ENCODE assay signal across 21 cellular contexts in the genomic region with DNA sequence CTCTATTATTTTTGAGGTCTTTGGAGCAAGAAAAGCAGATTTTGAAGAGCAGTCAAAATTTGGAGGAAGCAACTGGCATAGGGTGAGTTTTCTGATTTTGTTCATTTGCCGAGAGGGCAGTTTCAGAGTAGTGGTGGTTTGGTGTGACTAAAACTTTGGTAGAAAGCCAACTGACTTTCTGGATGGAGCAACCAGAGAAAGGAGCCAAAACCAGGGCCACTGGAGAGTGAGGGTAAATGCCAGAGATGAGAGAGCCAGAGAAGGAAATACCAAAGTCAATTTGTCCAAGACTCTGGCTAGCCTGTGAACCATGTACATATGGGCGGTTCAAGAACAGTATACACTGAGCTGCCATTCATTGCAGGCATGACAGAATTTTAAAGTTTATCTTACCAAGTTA. TPM values are rescaled to one million over a fixed set of nuclear protein-coding genes. Genes with fewer than 3 reads are reported as not detected.
DNase-seq lines count a peak whose midpoint lies in the region; ATAC-seq and TF ChIP-seq lines count a peak whose summit lies in the region.
"Had no signal": no experiment of that assay in that cellular context is flagged by ENCODE, and none has a peak within 500 bp of the region (broad histone marks: within the 10 kb centered on the region; RNA-seq: fewer than 3 reads in every experiment).

No MANE protein-coding gene starts in this region.

- H3K27ac Mint-ChIP-seq in progenitor cell of endocrine pancreas = no peak overlapping the region
- no peak overlapping the region for H3K27ac Mint-ChIP-seq in activated T-cell treated with anti-CD3 and anti-CD28 coated beads, Interleukin-2, amount 50 U/mL, for 24 hours
- H3K27ac Mint-ChIP-seq: activated CD4-positive, alpha-beta memory T cell treated with anti-CD3 and anti-CD28 coated beads, Interleukin-2, amount 10 ng/mL, durations not matched to agents 7 days and 5 days had no signal

- H3K9me3 Mint-ChIP-seq in progenitor cell of endocrine pancreas (ENCODE audit: low read depth) = peaks cover 11% of the 10 kb centered on the region
- peaks cover 7% of the 10 kb centered on the region for H3K9me3 Mint-ChIP-seq in activated T-cell treated with anti-CD3 and anti-CD28 coated beads, Interleukin-2, amount 50 U/mL, for 24 hours

- ATAC-seq in thoracic aorta (ENCODE audit: insufficient number of reproducible peaks, low FRiP score, low read depth) (peak; percentile 55), GM18873 (IDR thresholded peaks at IDR 0.05; ENCODE audit: low FRiP score, unreplicated experiment) (no peak)

- H3K9ac ChIP-seq in adipocyte (ENCODE audit: low read length) = no peak overlapping the region

- no peaks in the 10 kb centered on the region for H3K27me3 Mint-ChIP-seq in progenitor cell of endocrine pancreas
- no peaks in the 10 kb centered on the region for H3K27me3 Mint-ChIP-seq in activated T-cell treated with anti-CD3 and anti-CD28 coated beads, Interleukin-2, amount 50 U/mL, for 24 hours
- H3K27me3 Mint-ChIP-seq: activated CD4-positive, alpha-beta memory T cell treated with anti-CD3 and anti-CD28 coated beads, Interleukin-2, amount 10 ng/mL, durations not matched to agents 7 days and 5 days had no signal

- H3K27me3 ChIP-seq in adipocyte (replicated peaks; ENCODE audit: control insufficient read depth, insufficient read depth, low read length) (no peaks in the 10 kb centered on the region), thoracic aorta (replicated peaks; ENCODE audit: insufficient read depth) (no peaks in the 10 kb centered on the region)
- H3K27me3 ChIP-seq: heart right ventricle, upper lobe of left lung had no signal

- peaks cover 4% of the 10 kb centered on the region for H3K36me3 Mint-ChIP-seq in progenitor cell of endocrine pancreas (ENCODE audit: insufficient read depth)
- H3K36me3 Mint-ChIP-seq in activated T-cell treated with anti-CD3 and anti-CD28 coated beads, Interleukin-2, amount 50 U/mL, for 24 hours (ENCODE audit: low read depth) = peaks cover 4% of the 10 kb centered on the region

- H3K27ac ChIP-seq in thoracic aorta = no peak overlapping the region
- H3K27ac ChIP-seq: C4-2B, coronary artery, epithelial cell of prostate, heart right ventricle, upper lobe of left lung had no signal

- TF ChIP-seq CTCF in fibroblast of pulmonary artery (IDR thresholded peaks at IDR 0.05; ENCODE audit: low read length, missing control alignments) (no peak), thoracic aorta (IDR thresholded peaks at IDR 0.05) (no peak), progenitor cell of endocrine pancreas (IDR thresholded peaks at IDR 0.05; ENCODE audit: unreplicated experiment) (no peak)

- H3K4me1 Mint-ChIP-seq in progenitor cell of endocrine pancreas (ENCODE audit: low read depth) = no peaks in the 10 kb centered on the region
- peaks cover 1% of the 10 kb centered on the region for H3K4me1 Mint-ChIP-seq in activated T-cell treated with anti-CD3 and anti-CD28 coated beads, Interleukin-2, amount 50 U/mL, for 24 hours (ENCODE audit: low read depth)

- no peak overlapping the region for H3K4me3 ChIP-seq in adipocyte (ENCODE audit: low read length)
- H3K4me3 ChIP-seq in fibroblast of pulmonary artery (replicated peaks; ENCODE audit: low read depth, low read length) = no peak overlapping the region
- no peak overlapping the region for H3K4me3 ChIP-seq in thoracic aorta
- H3K4me3 ChIP-seq: coronary artery, heart right ventricle, upper lobe of left lung had no signal

- H3K36me3 ChIP-seq in adipocyte (ENCODE audit: control insufficient read depth, insufficient read depth, low read length, severe bottlenecking) (no peaks in the 10 kb centered on the region), thoracic aorta (no peaks in the 10 kb centered on the region)
- H3K36me3 ChIP-seq: heart right ventricle, upper lobe of left lung had no signal

- H3K4me1 ChIP-seq in adipocyte (ENCODE audit: control insufficient read depth, insufficient read depth, low read length) = peaks cover 19% of the 10 kb centered on the region
- H3K4me1 ChIP-seq in thoracic aorta (ENCODE audit: control insufficient read depth in 1 of 2, low read depth in 2 of 2) = peaks cover 0 to 4% of the 10 kb centered on the region in 2 donors
- H3K4me1 ChIP-seq: heart right ventricle, upper lobe of left lung had no signal

- H3K9me3 ChIP-seq in adipocyte (ENCODE audit: control insufficient read depth, low read length) = no peaks in the 10 kb centered on the region
- H3K9me3 ChIP-seq in thoracic aorta = peaks cover 2% of the 10 kb centered on the region

- DNase-seq in HCEC 1CT (peak; percentile 43), adipocyte (ENCODE audit: low read depth) (peak; percentile 22), fibroblast of pulmonary artery (ENCODE audit: low read depth) (peak; percentile 88), thoracic aorta (ENCODE audit: low spot score) (no peak), progenitor cell of endocrine pancreas (ENCODE audit: low spot score, unreplicated experiment) (no peak), epidermal melanocyte (ENCODE audit: insufficient read length, low spot score) (no peak)
- no peak for DNase-seq in activated T-cell treated with anti-CD3 and anti-CD28 coated beads, Interleukin-2, amount 50 U/mL, for 24 hours
- DNase-seq: activated CD4-positive, alpha-beta memory T cell treated with anti-CD3 and anti-CD28 coated beads, Interleukin-2, amount 10 ng/mL, durations not matched to agents 7 days and 5 days; H7; heart right ventricle; Kasumi-1; midbrain; NCI-H1694; retina; SHP77; stimulated activated naive CD4-positive, alpha-beta T cell treated with Interleukin-2 at 50 U/mL for 16 hours; upper lobe of left lung had no signal

- no peak overlapping the region for H3K4me3 Mint-ChIP-seq in progenitor cell of endocrine pancreas (ENCODE audit: low read depth)
- H3K4me3 Mint-ChIP-seq in activated T-cell treated with anti-CD3 and anti-CD28 coated beads, Interleukin-2, amount 50 U/mL, for 24 hours = no peak overlapping the region
- H3K4me3 Mint-ChIP-seq: activated CD4-positive, alpha-beta memory T cell treated with anti-CD3 and anti-CD28 coated beads, Interleukin-2, amount 10 ng/mL, durations not matched to agents 7 days and 5 days had no signal

RNA-seq across cellular contexts. Expression of a gene that starts 40.5 kb away (rescaled TPM):
- total RNA-seq in thoracic aorta (1 to 10 TPM; 3.2 to 9.5 TPM), progenitor cell of endocrine pancreas (10.8 and 11.4 TPM in 2 replicates)

Comparison
In these comparisons a context has a peak if more than half of its experiments do, and no peak if none do; other contexts are left out.
1. DNase-seq: peak in HCEC 1CT (single experiment), adipocyte (single experiment) and fibroblast of pulmonary artery (single experiment); none in thoracic aorta (single experiment), progenitor cell of endocrine pancreas (single experiment), activated T-cell treated with anti-CD3 and anti-CD28 coated beads, Interleukin-2, amount 50 U/mL, for 24 hours (single experiment) and epidermal melanocyte (single experiment).